1 cellular context compared by ENCODE assay signal in genomic region chr11:33721984-33722383, GRCh38.
TF ChIP-seq lines count a peak whose summit lies in the region.

No MANE protein-coding gene starts in this region.

TF ChIP-seq in GM23338, 12 proteins besides CTCF, POLR2A, EP300 and RAD21:
- TF ChIP-seq STAT1 (IDR thresholded peaks at IDR 0.05; ENCODE audit: unreplicated experiment) (no peak), JUNB (IDR thresholded peaks at IDR 0.05; ENCODE audit: unreplicated experiment) (no peak), CREB1 (CRISPR knock-in tag; IDR thresholded peaks at IDR 0.05; ENCODE audit: low read depth) (no peak), ETS1 (IDR thresholded peaks at IDR 0.05) (no peak), POLR2AphosphoS5 (IDR thresholded peaks at IDR 0.05; ENCODE audit: low read depth) (no peak), ZNF331 (CRISPR knock-in tag; IDR thresholded peaks at IDR 0.05; ENCODE audit: low read depth) (no peak), REST (IDR thresholded peaks at IDR 0.05; ENCODE audit: unreplicated experiment) (no peak), EZH2 (IDR thresholded peaks at IDR 0.05; ENCODE audit: low read depth, unreplicated experiment) (no peak), NANOG (IDR thresholded peaks at IDR 0.05; ENCODE audit: borderline replicate concordance) (no peak), ZNF462 (CRISPR knock-in tag; IDR thresholded peaks at IDR 0.05) (no peak), EZH2phosphoT487 (IDR thresholded peaks at IDR 0.05; ENCODE audit: unreplicated experiment) (no peak), ZNF114 (CRISPR knock-in tag; IDR thresholded peaks at IDR 0.05) (no peak)
